ENCODE assay signal across 7 cellular contexts in genomic region chr16:15887283-15887682, GRCh38. TPM values are rescaled to one million over a fixed set of nuclear protein-coding genes. Genes with fewer than 3 reads are reported as not detected.
DNase-seq lines count a peak whose midpoint lies in the region; ATAC-seq and TF ChIP-seq lines count a peak whose summit lies in the region.

No MANE protein-coding gene starts in this region.

- no peak for ATAC-seq in activated B cell treated with CpG ODN at 0.5 μM for 24 hours (ENCODE audit: low read depth)
- no peak for ATAC-seq in stimulated activated effector memory CD8-positive, alpha-beta T cell treated with anti-CD3 and anti-CD28 coated beads, Interleukin-12 subunit alpha, Interleukin-12 subunit beta, amount 100 ng/mL, for 72 hours

- H3K9me2 ChIP-seq in hepatocyte (replicated peaks; ENCODE audit: insufficient read depth), result no peaks in the 10 kb centered on the region

- H3K27me3 Mint-ChIP-seq in activated B cell treated with CpG ODN at 0.5 μM for 24 hours, result no peaks in the 10 kb centered on the region

- intact Hi-C loops in activated B cell treated with CpG ODN at 0.5 μM for 24 hours (cut with micrococcal nuclease), result loop anchor here (5.0 to 10.0 kb wide), 2 partner anchors 140 to 242 kb away; partner anchors contain the start of gene MARF1

- no peak for TF ChIP-seq CTCF in HEK293 (tag by site-specific recombination; IDR thresholded peaks at IDR 0.05)
- TF ChIP-seq CTCF in activated B cell treated with CpG ODN at 0.5 μM for 24 hours (IDR thresholded peaks at IDR 0.05), result no peak
- no peak for TF ChIP-seq CTCF in hepatocyte (IDR thresholded peaks at IDR 0.05; ENCODE audit: poor library complexity)

- WGBS in hepatocyte (ENCODE audit: low lambda C conversion rate, missing lambda C conversion rate), result 90% methylated on average over 4 of the region's 4 CpGs

- H3K27ac Mint-ChIP-seq in activated B cell treated with CpG ODN at 0.5 μM for 24 hours, result peak overlapping the region; percentile 99
- H3K27ac Mint-ChIP-seq in stimulated activated effector memory CD8-positive, alpha-beta T cell treated with anti-CD3 and anti-CD28 coated beads, Interleukin-12 subunit alpha, Interleukin-12 subunit beta, amount 100 ng/mL, for 72 hours, result peak overlapping the region; percentile 98

- H3K9me3 ChIP-seq in HEK293 (ENCODE audit: control insufficient read depth, insufficient read depth, low read depth, low read length) (no peaks in the 10 kb centered on the region), hepatocyte (ENCODE audit: low read depth) (no peaks in the 10 kb centered on the region)

- H4K20me1 ChIP-seq in hepatocyte (ENCODE audit: insufficient read depth, poor library complexity, severe bottlenecking), result no peaks in the 10 kb centered on the region

- peaks cover 2% of the 10 kb centered on the region for H3K4me1 ChIP-seq in HEK293 (ENCODE audit: control insufficient read depth, insufficient read depth, low read length)
- peaks cover 6% of the 10 kb centered on the region for H3K4me1 ChIP-seq in hepatocyte (ENCODE audit: insufficient read depth)

- peak overlapping the region; percentile 62 for H3K4me3 ChIP-seq in HEK293 (ENCODE audit: low read depth, low read length)
- peak overlapping the region; percentile 71 for H3K4me3 ChIP-seq in hepatocyte

- CTCF ChIA-PET in HEK293 (lab: Yijun Ruan, JAX) (interaction anchor here (0.6 to 4.9 kb wide), 3 partner anchors 13 to 41 kb away, joined by 3 to 37 read pairs (median 4); no protein-coding TSS in a partner anchor), activated B cell treated with CpG ODN at 0.5 μM for 24 hours (lab: Charles Lee) (interaction anchor here (3.7 kb wide), 1 partner anchor 13 kb away, joined by 20 read pairs; no protein-coding TSS in a partner anchor)

- DNase-seq in activated B cell treated with CpG ODN at 0.5 μM for 24 hours, result no peak
- no peak for DNase-seq in hepatocyte (ENCODE audit: low spot score)
- DNase-seq in stimulated activated effector memory CD8-positive, alpha-beta T cell treated with anti-CD3 and anti-CD28 coated beads, Interleukin-12 subunit alpha, Interleukin-12 subunit beta, amount 100 ng/mL, for 72 hours (ENCODE audit: low spot score in 2 of 2), result no peak
- DNase-seq in NCI-H146 treated with DMSO at 0.1 percent for 48 hours (lab: John Stamatoyannopoulos, UW; ENCODE audit: unreplicated experiment), result no peak
- no peak for DNase-seq in T1000 (lab: John Stamatoyannopoulos, UW)
- no peak for DNase-seq in NCI-H1694 treated with DMSO at 0.1 percent for 48 hours (lab: John Stamatoyannopoulos, UW)

- H3K27me3 ChIP-seq in hepatocyte, result no peaks in the 10 kb centered on the region

- peak overlapping the region; percentile 90 for H3K4me2 ChIP-seq in hepatocyte

- POLR2A ChIA-PET in HEK293 (lab: Yijun Ruan, JAX) (interaction anchor here (0.7 to 1.6 kb wide), 3 partner anchors 12 to 1605 kb away, joined by 3 to 18 read pairs (median 5); no protein-coding TSS in a partner anchor), activated B cell treated with CpG ODN at 0.5 μM for 24 hours (lab: Charles Lee) (interaction anchor here (0.6 to 3.2 kb wide), 8 partner anchors 10 to 165 kb away, joined by 3 to 37 read pairs (median 8); no protein-coding TSS in a partner anchor)

- H3K9me3 Mint-ChIP-seq in activated B cell treated with CpG ODN at 0.5 μM for 24 hours, result no peaks in the 10 kb centered on the region
- no peaks in the 10 kb centered on the region for H3K9me3 Mint-ChIP-seq in stimulated activated effector memory CD8-positive, alpha-beta T cell treated with anti-CD3 and anti-CD28 coated beads, Interleukin-12 subunit alpha, Interleukin-12 subunit beta, amount 100 ng/mL, for 72 hours

- H3K27ac ChIP-seq in HEK293 (ENCODE audit: extremely low read depth, low read depth, low read length) (no peak overlapping the region), hepatocyte (no peak overlapping the region)

- H3K36me3 ChIP-seq in HEK293 (ENCODE audit: control insufficient read depth in 2 of 2, insufficient read depth in 1 of 2, low read length in 2 of 2) (peaks cover 12% of the 10 kb centered on the region in 2 experiments; a peak in 2 of 3 replicates), hepatocyte (replicated peaks; ENCODE audit: insufficient read depth, low read depth) (no peaks in the 10 kb centered on the region)

- peaks cover 45% of the 10 kb centered on the region for H3K79me2 ChIP-seq in hepatocyte

- H3K36me3 Mint-ChIP-seq in activated B cell treated with CpG ODN at 0.5 μM for 24 hours (ENCODE audit: low read depth), result peaks cover 20% of the 10 kb centered on the region
- peaks cover 30% of the 10 kb centered on the region for H3K36me3 Mint-ChIP-seq in stimulated activated effector memory CD8-positive, alpha-beta T cell treated with anti-CD3 and anti-CD28 coated beads, Interleukin-12 subunit alpha, Interleukin-12 subunit beta, amount 100 ng/mL, for 72 hours

- H3K4me1 Mint-ChIP-seq in activated B cell treated with CpG ODN at 0.5 μM for 24 hours, result peaks cover 30% of the 10 kb centered on the region
- H3K4me1 Mint-ChIP-seq in stimulated activated effector memory CD8-positive, alpha-beta T cell treated with anti-CD3 and anti-CD28 coated beads, Interleukin-12 subunit alpha, Interleukin-12 subunit beta, amount 100 ng/mL, for 72 hours, result peaks cover 29% of the 10 kb centered on the region

- peak overlapping the region; percentile 99 for H3K4me3 Mint-ChIP-seq in activated B cell treated with CpG ODN at 0.5 μM for 24 hours
- H3K4me3 Mint-ChIP-seq in stimulated activated effector memory CD8-positive, alpha-beta T cell treated with anti-CD3 and anti-CD28 coated beads, Interleukin-12 subunit alpha, Interleukin-12 subunit beta, amount 100 ng/mL, for 72 hours, result peak overlapping the region; percentile 92

- H2AFZ ChIP-seq in hepatocyte, result no peak overlapping the region

TF ChIP-seq in HEK293, 187 proteins besides CTCF, POLR2A, EP300 and RAD21 (continues in another document):
- no peak for TF ChIP-seq ATF2 (tag by site-specific recombination; IDR thresholded peaks at IDR 0.05; ENCODE audit: low read depth)
- no peak for TF ChIP-seq ZNF280D (tag by site-specific recombination; IDR thresholded peaks at IDR 0.05)
- no peak for TF ChIP-seq ZSCAN16 (tag by site-specific recombination; IDR thresholded peaks at IDR 0.05)
- TF ChIP-seq ZNF654 (tag by site-specific recombination; IDR thresholded peaks at IDR 0.05; ENCODE audit: low read depth), result no peak
- TF ChIP-seq ZNF24 (tag by site-specific recombination; IDR thresholded peaks at IDR 0.05), result no peak
- no peak for TF ChIP-seq ZNF404 (tag by site-specific recombination; IDR thresholded peaks at IDR 0.05)
- no peak for TF ChIP-seq ZNF155 (tag by site-specific recombination; IDR thresholded peaks at IDR 0.05)
- TF ChIP-seq ZNF776 (tag by site-specific recombination; IDR thresholded peaks at IDR 0.05; ENCODE audit: borderline replicate concordance), result no peak
- no peak for TF ChIP-seq ZNF2 (tag by site-specific recombination; IDR thresholded peaks at IDR 0.05)
- TF ChIP-seq ZXDB (tag by site-specific recombination; IDR thresholded peaks at IDR 0.05), result no peak
- TF ChIP-seq ZNF701 (tag by site-specific recombination; IDR thresholded peaks at IDR 0.05), result no peak
- no peak for TF ChIP-seq ZNF670 (tag by site-specific recombination; IDR thresholded peaks at IDR 0.05; ENCODE audit: low read depth)

RNA-seq across cellular contexts. Expression of gene CEP20, which starts 1.1 kb away (rescaled TPM):
- total RNA-seq in activated B cell treated with CpG ODN at 0.5 μM for 24 hours (32.2 and 36.4 TPM in 2 replicates), hepatocyte (34.9 and 39.8 TPM in 2 replicates)
- 20.5 and 21.5 TPM in 2 replicates for polyA plus RNA-seq in hepatocyte

RNA-seq across cellular contexts. Expression of gene MYH11, which starts 30.5 kb away (rescaled TPM):
- total RNA-seq in activated B cell treated with CpG ODN at 0.5 μM for 24 hours (0.17 and 0.58 TPM in 2 replicates), hepatocyte (5.9 and 8.1 TPM in 2 replicates)
- polyA plus RNA-seq in hepatocyte, result 0.59 and 3.8 TPM in 2 replicates
